Comparison of ENCODE assay signal across 16 cellular contexts in the genomic region with DNA sequence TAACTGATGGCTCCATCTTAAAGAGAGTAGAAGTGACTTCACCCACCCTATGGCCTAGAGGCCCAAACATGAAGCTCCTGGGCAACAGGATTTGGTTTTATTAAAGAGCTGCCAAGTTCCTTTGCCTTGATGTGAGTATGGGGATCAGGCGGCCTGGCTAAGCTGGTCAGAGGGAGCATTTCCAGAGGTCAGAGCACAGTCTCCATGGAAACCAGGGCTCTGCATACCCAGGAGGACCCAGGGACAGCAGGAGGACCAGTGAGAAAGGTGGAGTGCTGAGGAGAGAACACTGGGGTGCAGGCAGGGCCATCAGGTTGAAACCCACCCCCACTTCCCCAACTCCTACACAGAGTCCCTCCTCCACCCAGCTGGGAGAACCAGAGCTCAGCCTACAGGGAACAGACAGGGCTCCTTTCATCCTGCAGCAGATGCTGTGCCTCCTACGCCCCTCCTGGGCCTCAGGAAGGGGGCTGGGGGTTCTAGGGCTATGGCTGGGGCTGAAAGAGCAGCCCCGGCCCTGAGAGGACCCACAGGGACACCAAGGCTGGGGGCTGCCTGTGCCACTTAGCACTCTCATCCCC. TPM values are rescaled to one million over a fixed set of nuclear protein-coding genes. Genes with fewer than 3 reads are reported as not detected.
DNase-seq lines count a peak whose midpoint lies in the region; ATAC-seq and TF ChIP-seq lines count a peak whose summit lies in the region.
"Had no signal": no experiment of that assay in that cellular context is flagged by ENCODE, and none has a peak within 500 bp of the region (broad histone marks: within the 10 kb centered on the region; RNA-seq: fewer than 3 reads in every experiment).

No MANE protein-coding gene starts in this region.

- H3K9me3 ChIP-seq in HEK293 (ENCODE audit: control insufficient read depth, insufficient read depth, low read depth, low read length) (no peaks in the 10 kb centered on the region), liver (ENCODE audit: control insufficient read depth in 4 of 4, low read length in 3 of 4) (no peaks in the 10 kb centered on the region), skeletal muscle tissue (ENCODE audit: control insufficient read depth in 3 of 3, low read length in 3 of 3) (no peaks in the 10 kb centered on the region)
- H3K9me3 ChIP-seq: esophagus squamous epithelium, prostate gland had no signal

- CTCF ChIA-PET in HEK293 (lab: Yijun Ruan, JAX) = interaction anchor here (1.0 kb wide), 1 partner anchor 9 kb away, joined by 4 read pairs; no protein-coding TSS in a partner anchor

- POLR2A ChIA-PET in HEK293 (lab: Yijun Ruan, JAX) = no interaction called here

- ATAC-seq in GM21528 (IDR thresholded peaks at IDR 0.05; ENCODE audit: low FRiP score, unreplicated experiment) = no peak
- ATAC-seq: stimulated activated naive CD8-positive, alpha-beta T cell treated with anti-CD3 and anti-CD28 coated beads, Interleukin-15, Interleukin-2, amounts not matched to agents 100 U/mL and 50 U/mL, for 24 hours had no signal

- H3K27me3 ChIP-seq in liver (ENCODE audit: control insufficient read depth in 4 of 4, insufficient read depth in 4 of 4, low read length in 3 of 4) = peaks cover 0 to 4% (median 0%) of the 10 kb centered on the region in 4 donors
- H3K27me3 ChIP-seq in skeletal muscle tissue (ENCODE audit: control insufficient read depth in 3 of 3, insufficient read depth in 3 of 3, low read length in 3 of 3) = no peaks in the 10 kb centered on the region

- H3K9ac ChIP-seq in liver (ENCODE audit: low read depth in 1 of 2, low read length in 2 of 2) (no peak overlapping the region), skeletal muscle tissue (ENCODE audit: low read depth in 1 of 3, low read length in 3 of 3) (peak overlapping the region in 2 of 3 donors; percentile 8 to 10)

- no peaks in the 10 kb centered on the region for H3K36me3 Mint-ChIP-seq in brain
- H3K36me3 Mint-ChIP-seq: CD4-positive, CD25-positive, alpha-beta regulatory T cell had no signal

- H3K4me1 Mint-ChIP-seq in brain = peaks cover 12% of the 10 kb centered on the region
- H3K4me1 Mint-ChIP-seq: CD4-positive, CD25-positive, alpha-beta regulatory T cell had no signal

- H3K4me1 ChIP-seq in HEK293 (ENCODE audit: control insufficient read depth, insufficient read depth, low read length) (no peaks in the 10 kb centered on the region), liver (ENCODE audit: control insufficient read depth in 4 of 4, insufficient read depth in 4 of 4, low read length in 3 of 4) (peaks cover 0 to 4% (median 0%) of the 10 kb centered on the region in 4 donors), skeletal muscle tissue (ENCODE audit: control insufficient read depth in 3 of 3, insufficient read depth in 3 of 3, low read length in 3 of 3) (peaks cover 12 to 14% (median 12%) of the 10 kb centered on the region in 3 donors)
- H3K4me1 ChIP-seq: prostate gland had no signal

- H3K36me3 ChIP-seq in HEK293 (ENCODE audit: control insufficient read depth in 2 of 2, insufficient read depth in 1 of 2, low read length in 2 of 2) (no peaks in the 10 kb centered on the region), liver (ENCODE audit: control insufficient read depth in 4 of 4, insufficient read depth in 3 of 4, low read depth in 1 of 4, low read length in 3 of 4) (no peaks in the 10 kb centered on the region), skeletal muscle tissue (ENCODE audit: control insufficient read depth in 3 of 3, insufficient read depth in 3 of 3, low read length in 3 of 3) (no peaks in the 10 kb centered on the region)
- H3K36me3 ChIP-seq: esophagus squamous epithelium, prostate gland had no signal

- no peak overlapping the region for H3K4me3 ChIP-seq in HEK293 (ENCODE audit: low read depth, low read length)
- H3K4me3 ChIP-seq in liver (ENCODE audit: low read depth in 1 of 3, low read length in 3 of 3) = no peak overlapping the region
- no peak overlapping the region for H3K4me3 ChIP-seq in skeletal muscle tissue (ENCODE audit: low read length in 3 of 3)
- H3K4me3 ChIP-seq: esophagus squamous epithelium, prostate gland had no signal

- H3K27me3 Mint-ChIP-seq in brain = peaks cover 12% of the 10 kb centered on the region

- H3K9me3 Mint-ChIP-seq in brain = peaks cover 0 to 3% (median 0%) of the 10 kb centered on the region in 5 experiments

- 87% methylated on average over 3 of the region's 3 CpGs for WGBS in liver

- H3K27ac ChIP-seq in HEK293 (ENCODE audit: extremely low read depth, low read depth, low read length) = no peak overlapping the region
- H3K27ac ChIP-seq in liver (ENCODE audit: low read depth in 1 of 2, low read length in 2 of 2) = peak overlapping the region; percentile 45 to 46
- H3K27ac ChIP-seq in skeletal muscle tissue (ENCODE audit: low read depth, low read length) = peak overlapping the region; percentile 64
- H3K27ac ChIP-seq: prostate gland had no signal

- peak overlapping the region in 4 of 5 experiments; percentile 74 to 98 (median 89) for H3K27ac Mint-ChIP-seq in brain

- DNase-seq in amygdala (lab: John Stamatoyannopoulos, UW) (no peak), NOMO-1 (lab: John Stamatoyannopoulos, UW; ENCODE audit: unreplicated experiment in 2 of 2) (no peak)
- DNase-seq: activated naive CD4-positive, alpha-beta T cell treated with anti-CD3 and anti-CD28 coated beads, Interleukin-2, amount 50 U/mL, for 16 hours; CD4-positive, CD25-positive, alpha-beta regulatory T cell; esophagus squamous epithelium; Karpas-422; mesendoderm; NCI-H1930; NCI-H774; stimulated activated naive CD8-positive, alpha-beta T cell treated with anti-CD3 and anti-CD28 coated beads, Interleukin-15, Interleukin-2, amounts not matched to agents 100 U/mL and 50 U/mL, for 24 hours had no signal

- no peak for TF ChIP-seq CTCF in HEK293 (tag by site-specific recombination; IDR thresholded peaks at IDR 0.05)
- no peak for TF ChIP-seq CTCF in brain (conservative IDR thresholded peaks at IDR 0.05)
- no peak for TF ChIP-seq CTCF in liver (IDR thresholded peaks at IDR 0.05; ENCODE audit: low read depth, low read length, missing input control)

- TF ChIP-seq RAD21 in liver (IDR thresholded peaks at IDR 0.05) = no peak

- no peak overlapping the region for H3K4me3 Mint-ChIP-seq in brain
- H3K4me3 Mint-ChIP-seq: CD4-positive, CD25-positive, alpha-beta regulatory T cell had no signal

TF ChIP-seq in HEK293, 187 proteins besides CTCF, POLR2A, EP300 and RAD21:
- TF ChIP-seq ZNF174 (tag by site-specific recombination; IDR thresholded peaks at IDR 0.05) (no peak), ZFHX2 (tag by site-specific recombination; conservative IDR thresholded peaks at IDR 0.05) (peak; percentile 63), ZNF530 (tag by site-specific recombination; IDR thresholded peaks at IDR 0.05; ENCODE audit: low read depth) (no peak)

TF ChIP-seq in liver, 16 proteins besides CTCF, POLR2A, EP300 and RAD21:
- TF ChIP-seq JUND (IDR thresholded peaks at IDR 0.05) (no peak), GABPA (IDR thresholded peaks at IDR 0.05 in 1 of 2, conservative IDR thresholded peaks at IDR 0.05 in 1 of 2) (no peak), FOXA1 (IDR thresholded peaks at IDR 0.05) (no peak), ATF3 (IDR thresholded peaks at IDR 0.05) (no peak), REST (IDR thresholded peaks at IDR 0.05) (no peak), HNF4A (conservative IDR thresholded peaks at IDR 0.05) (no peak), FOXA2 (IDR thresholded peaks at IDR 0.05) (no peak), NR2F2 (IDR thresholded peaks at IDR 0.05) (no peak), YY1 (IDR thresholded peaks at IDR 0.05) (no peak), HNF4G (IDR thresholded peaks at IDR 0.05) (no peak), RXRA (IDR thresholded peaks at IDR 0.05) (no peak), EGR1 (IDR thresholded peaks at IDR 0.05; ENCODE audit: low read depth in 2 of 2) (no peak)
- TF ChIP-seq, protein P1, sequence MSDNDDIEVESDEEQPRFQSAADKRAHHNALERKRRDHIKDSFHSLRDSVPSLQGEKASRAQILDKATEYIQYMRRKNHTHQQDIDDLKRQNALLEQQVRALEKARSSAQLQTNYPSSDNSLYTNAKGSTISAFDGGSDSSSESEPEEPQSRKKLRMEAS (IDR thresholded peaks at IDR 0.05) = no peak

RNA-seq across cellular contexts. Expression of gene P2RY6, which starts 13.9 kb away (rescaled TPM):
- polyA plus RNA-seq in brain (ENCODE audit: insufficient read depth, low read depth, low replicate concordance) (0.49 TPM), liver (1 to 10 TPM in 1 of 2 donors, under 1 TPM in 1; 0.21 to 1.3 TPM)
- total RNA-seq in liver (under 1 TPM; 0.59 to 0.98 TPM), skeletal muscle tissue (2.1 TPM)
- total RNA-seq: CD4-positive, CD25-positive, alpha-beta regulatory T cell had no signal
- polyA plus RNA-seq: CD4-positive, CD25-positive, alpha-beta regulatory T cell had no signal

RNA-seq across cellular contexts. Expression of gene P2RY2, which starts 40.1 kb away (rescaled TPM):
- 0.25 TPM for polyA plus RNA-seq in brain (ENCODE audit: insufficient read depth, low read depth, low replicate concordance)
- total RNA-seq in liver = 1 to 10 TPM; 2.4 to 3.7 TPM
- polyA plus RNA-seq in liver = 1 to 10 TPM; 1.8 to 2.0 TPM
- 1.0 TPM for total RNA-seq in skeletal muscle tissue
- total RNA-seq: CD4-positive, CD25-positive, alpha-beta regulatory T cell had no signal
- polyA plus RNA-seq: CD4-positive, CD25-positive, alpha-beta regulatory T cell had no signal

RNA-seq across cellular contexts. Expression of gene ARHGEF17, which starts 49.9 kb away (rescaled TPM):
- polyA plus RNA-seq in brain (ENCODE audit: insufficient read depth, low read depth, low replicate concordance) (21.9 TPM), liver (1 to 10 TPM; 2.6 to 3.8 TPM)
- total RNA-seq in liver (10 to 100 TPM in 1 of 2 donors, 1 to 10 TPM in 1; 7.7 to 12.6 TPM), skeletal muscle tissue (19.3 TPM)
- polyA plus RNA-seq: CD4-positive, CD25-positive, alpha-beta regulatory T cell had no signal

Comparison
In these comparisons a context has a peak if more than half of its experiments do, and no peak if none do; other contexts are left out.
1. H3K9ac ChIP-seq: peak in skeletal muscle tissue (2 of 3); none in liver (0 of 2).